In genomic region chr2:128803222-128803621, GRCh38 we compare ENCODE assay signal across 24 cellular contexts.
"Had no signal": no experiment of that assay in that cellular context is flagged by ENCODE, and none has a peak within 500 bp of the region (broad histone marks: within the 10 kb centered on the region; RNA-seq: fewer than 3 reads in every experiment).

No MANE protein-coding gene starts in this region.

- H3K27ac Mint-ChIP-seq: activated naive CD4-positive, alpha-beta T cell treated with anti-CD3 and anti-CD28 coated beads, Interleukin-2, amount 10 ng/mL, durations not matched to agents 7 days and 5 days; activated naive CD8-positive, alpha-beta T cell treated with anti-CD3 and anti-CD28 coated beads, Interleukin-2, amount 10 ng/mL, durations not matched to agents 7 days and 5 days; activated T-helper 1 cell treated with anti-CD3 and anti-CD28 coated beads, Interleukin-12 subunit alpha, Interleukin-12 subunit beta, Interleukin-2, Interleukin-4 antibody, amounts not matched to agents 30 ng/mL and 10 ng/mL and 1 ng/mL, durations not matched to agents 14 hours and 24 hours and 36 hours; IgD-negative memory B cell; T-helper 17 cell; WTC11 had no signal

- DNase-seq: activated CD4-positive, alpha-beta T cell treated with anti-CD3 and anti-CD28 coated beads for 48 hours; activated CD4-positive, alpha-beta T cell treated with anti-CD3 and anti-CD28 coated beads, Interleukin-2, amount 50 U/mL, for 4 hours; activated CD4-positive, CD25-positive, alpha-beta regulatory T cell treated with anti-CD3 and anti-CD28 coated beads, Interleukin-2, amount 50 U/mL, for 72 hours; activated CD8-positive, alpha-beta memory T cell treated with anti-CD3 and anti-CD28 coated beads, Interleukin-2, amount 50 U/mL, for 48 hours; activated gamma-delta T cell treated with Interleukin-2 at 50 U/mL for 16 hours; activated naive CD4-positive, alpha-beta T cell treated with anti-CD3 and anti-CD28 coated beads, Interleukin-2, amount 10 ng/mL, durations not matched to agents 7 days and 5 days; activated naive CD8-positive, alpha-beta T cell treated with anti-CD3 and anti-CD28 coated beads, Interleukin-2, amount 10 ng/mL, durations not matched to agents 7 days and 5 days; activated T-cell treated with anti-CD3 and anti-CD28 coated beads, Interleukin-2, amount 50 U/mL, for 1 hour; anterior cingulate cortex; caudate nucleus; KG1; NCI-H1048; NCI-H146; NCI-H2029; NCI-H2107; NCI-H2171 treated with DMSO at 0.1 percent for 48 hours; NCI-H226; NCI-H82; SIG-M5; T-helper 17 cell; T-helper 9 cell had no signal

- H3K4me3 Mint-ChIP-seq: activated naive CD4-positive, alpha-beta T cell treated with anti-CD3 and anti-CD28 coated beads, Interleukin-2, amount 10 ng/mL, durations not matched to agents 7 days and 5 days; activated naive CD8-positive, alpha-beta T cell treated with anti-CD3 and anti-CD28 coated beads, Interleukin-2, amount 10 ng/mL, durations not matched to agents 7 days and 5 days; activated T-helper 1 cell treated with anti-CD3 and anti-CD28 coated beads, Interleukin-12 subunit alpha, Interleukin-12 subunit beta, Interleukin-2, Interleukin-4 antibody, amounts not matched to agents 30 ng/mL and 10 ng/mL and 1 ng/mL, durations not matched to agents 14 hours and 24 hours and 36 hours; IgD-negative memory B cell; T-helper 17 cell; WTC11 had no signal

- H3K4me1 Mint-ChIP-seq: activated naive CD4-positive, alpha-beta T cell treated with anti-CD3 and anti-CD28 coated beads, Interleukin-2, amount 10 ng/mL, durations not matched to agents 7 days and 5 days; activated naive CD8-positive, alpha-beta T cell treated with anti-CD3 and anti-CD28 coated beads, Interleukin-2, amount 10 ng/mL, durations not matched to agents 7 days and 5 days; IgD-negative memory B cell; T-helper 17 cell had no signal

- H3K9me3 Mint-ChIP-seq: activated naive CD4-positive, alpha-beta T cell treated with anti-CD3 and anti-CD28 coated beads, Interleukin-2, amount 10 ng/mL, durations not matched to agents 7 days and 5 days; activated naive CD8-positive, alpha-beta T cell treated with anti-CD3 and anti-CD28 coated beads, Interleukin-2, amount 10 ng/mL, durations not matched to agents 7 days and 5 days; activated T-helper 1 cell treated with anti-CD3 and anti-CD28 coated beads, Interleukin-12 subunit alpha, Interleukin-12 subunit beta, Interleukin-2, Interleukin-4 antibody, amounts not matched to agents 30 ng/mL and 10 ng/mL and 1 ng/mL, durations not matched to agents 14 hours and 24 hours and 36 hours had no signal

- H3K27me3 Mint-ChIP-seq: activated naive CD4-positive, alpha-beta T cell treated with anti-CD3 and anti-CD28 coated beads, Interleukin-2, amount 10 ng/mL, durations not matched to agents 7 days and 5 days; IgD-negative memory B cell; T-helper 17 cell had no signal

- ATAC-seq: T-helper 17 cell, WTC11 had no signal
